In the genomic region with DNA sequence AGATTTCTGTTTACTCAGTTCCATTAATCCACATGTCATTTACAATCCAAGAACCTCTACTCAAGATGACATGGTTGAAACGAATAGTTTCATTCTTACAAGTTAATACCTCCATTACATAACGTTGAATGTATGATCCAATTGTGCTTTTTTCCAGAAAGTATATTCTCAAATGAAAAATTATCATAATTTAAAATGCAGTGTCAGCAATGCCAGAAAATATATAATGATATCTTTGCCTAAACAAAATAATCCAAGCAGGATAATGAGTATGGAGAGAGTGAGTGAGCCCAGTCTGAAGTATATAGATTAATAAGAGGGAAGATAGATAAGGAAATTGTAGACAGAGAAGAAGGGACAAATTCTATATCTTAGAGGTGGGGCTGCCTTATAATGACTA, we compare ENCODE assay signal across 8 cellular contexts.
"Had no signal": no experiment of that assay in that cellular context is flagged by ENCODE, and none has a peak within 500 bp of the region (broad histone marks: within the 10 kb centered on the region; RNA-seq: fewer than 3 reads in every experiment).

No MANE protein-coding gene starts in this region.

- ATAC-seq: GM12878 had no signal

- DNase-seq: GDM1, GF-D8 had no signal

- H3K4me3 ChIP-seq: GM12878 had no signal

- FAIRE-seq: G401.6, GM12878, GM12891, GM12892, GM18507, GM19239 had no signal
